In the genomic region with DNA sequence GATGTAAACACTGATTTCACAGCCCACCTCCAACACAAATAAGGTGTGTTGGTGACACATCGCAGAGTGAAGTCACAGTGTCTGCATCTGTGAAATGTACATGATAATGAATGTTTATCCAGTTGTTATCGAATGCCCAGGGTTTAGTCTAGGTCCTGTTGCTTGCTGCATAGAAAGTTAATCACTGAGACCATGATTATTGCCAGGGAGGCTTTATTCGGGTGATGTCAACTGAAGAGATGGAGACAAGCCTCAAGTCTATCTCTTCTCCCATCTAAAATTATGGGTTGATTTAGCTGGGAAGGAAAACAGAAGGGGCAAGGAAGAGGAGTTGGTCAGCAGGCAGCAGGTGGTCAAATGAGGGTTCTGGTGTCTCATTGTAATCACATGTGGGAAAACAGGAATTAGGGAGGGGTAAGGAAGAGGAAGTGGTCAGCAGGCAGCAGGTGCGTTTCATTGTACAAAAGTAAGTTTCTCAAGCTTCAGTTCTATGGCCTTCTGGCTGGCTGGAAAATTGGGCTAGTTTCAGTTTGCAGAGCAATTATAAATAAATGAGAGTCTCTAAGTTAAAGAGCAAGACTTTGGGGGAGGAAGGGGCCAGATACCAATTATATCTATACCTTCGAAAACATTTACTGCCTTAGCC, we compare ENCODE assay signal across 10 cellular contexts.
A peak's percentile ranks its signal among the peaks of the same experiment; 100 is the strongest.
DNase-seq lines count a peak whose midpoint lies in the region; ATAC-seq lines count a peak whose summit lies in the region.
"Had no signal": no experiment of that assay in that cellular context is flagged by ENCODE, and none has a peak within 500 bp of the region (broad histone marks: within the 10 kb centered on the region; RNA-seq: fewer than 3 reads in every experiment).

No MANE protein-coding gene starts in this region.

- peaks cover 14 to 29% of the 10 kb centered on the region in 2 donors for H3K27me3 Mint-ChIP-seq in CD8-positive, alpha-beta memory T cell

- no peak overlapping the region for H3K4me3 ChIP-seq in CD8-positive, alpha-beta memory T cell (ENCODE audit: low read length)
- H3K4me3 ChIP-seq: esophagus squamous epithelium had no signal

- ATAC-seq in GM19395 (IDR thresholded peaks at IDR 0.05; ENCODE audit: unreplicated experiment) (peak; percentile 80), HG03108 (IDR thresholded peaks at IDR 0.05; ENCODE audit: unreplicated experiment) (peak; percentile 81)

- peaks cover 6 to 9% (median 7%) of the 10 kb centered on the region in 3 donors for H3K4me1 Mint-ChIP-seq in CD8-positive, alpha-beta memory T cell

- H3K36me3 ChIP-seq in CD8-positive, alpha-beta memory T cell (ENCODE audit: insufficient read depth, low read length): no peaks in the 10 kb centered on the region
- H3K36me3 ChIP-seq: esophagus squamous epithelium had no signal

- no peaks in the 10 kb centered on the region for H3K4me1 ChIP-seq in CD8-positive, alpha-beta memory T cell (ENCODE audit: insufficient read depth, low read length)

- no peak overlapping the region for H3K4me3 Mint-ChIP-seq in CD8-positive, alpha-beta memory T cell

- H3K9me3 ChIP-seq in CD8-positive, alpha-beta memory T cell (ENCODE audit: low read length): no peaks in the 10 kb centered on the region
- H3K9me3 ChIP-seq: esophagus squamous epithelium had no signal

- CTCF ChIA-PET in CD8-positive, alpha-beta memory T cell (lab: Charles Lee): no interaction called here

- no peak overlapping the region for H3K27ac ChIP-seq in CD8-positive, alpha-beta memory T cell (ENCODE audit: low read depth, low read length)
- H3K27ac ChIP-seq: esophagus squamous epithelium had no signal

- no peaks in the 10 kb centered on the region for H3K27me3 ChIP-seq in CD8-positive, alpha-beta memory T cell (ENCODE audit: insufficient read depth, low read length, poor library complexity, severe bottlenecking)
- H3K27me3 ChIP-seq: esophagus squamous epithelium had no signal

- H3K36me3 Mint-ChIP-seq in CD8-positive, alpha-beta memory T cell: no peaks in the 10 kb centered on the region

- DNase-seq in COLO668 (lab: John Stamatoyannopoulos, UW; ENCODE audit: unreplicated experiment) (peak; percentile 63), NCI-H748 treated with DMSO at 0.1 percent for 48 hours (lab: John Stamatoyannopoulos, UW) (peak; percentile 78), NCI-H446 treated with DMSO at 0.1 percent for 48 hours (lab: John Stamatoyannopoulos, UW) (no peak), midbrain (lab: John Stamatoyannopoulos, UW) (no peak), AG08395 (ENCODE audit: low spot score) (no peak)
- no peak for DNase-seq in CD8-positive, alpha-beta memory T cell
- DNase-seq: activated naive CD4-positive, alpha-beta T cell treated with Interleukin-2 at 50 U/mL for 16 hours; esophagus squamous epithelium had no signal

- H3K27ac Mint-ChIP-seq in CD8-positive, alpha-beta memory T cell: no peak overlapping the region

- POLR2A ChIA-PET in CD8-positive, alpha-beta memory T cell (lab: Charles Lee): no interaction called here

- H3K9me3 Mint-ChIP-seq in CD8-positive, alpha-beta memory T cell: no peaks in the 10 kb centered on the region

Comparison
In these comparisons a context has a peak if more than half of its experiments do, and no peak if none do; other contexts are left out.
1. DNase-seq: peak in COLO668 (single experiment) and NCI-H748 treated with DMSO at 0.1 percent for 48 hours (single experiment); none in NCI-H446 treated with DMSO at 0.1 percent for 48 hours (single experiment), midbrain (single experiment), CD8-positive, alpha-beta memory T cell (0 of 5) and AG08395 (single experiment).